8 cellular contexts compared by ENCODE assay signal in the genomic region with DNA sequence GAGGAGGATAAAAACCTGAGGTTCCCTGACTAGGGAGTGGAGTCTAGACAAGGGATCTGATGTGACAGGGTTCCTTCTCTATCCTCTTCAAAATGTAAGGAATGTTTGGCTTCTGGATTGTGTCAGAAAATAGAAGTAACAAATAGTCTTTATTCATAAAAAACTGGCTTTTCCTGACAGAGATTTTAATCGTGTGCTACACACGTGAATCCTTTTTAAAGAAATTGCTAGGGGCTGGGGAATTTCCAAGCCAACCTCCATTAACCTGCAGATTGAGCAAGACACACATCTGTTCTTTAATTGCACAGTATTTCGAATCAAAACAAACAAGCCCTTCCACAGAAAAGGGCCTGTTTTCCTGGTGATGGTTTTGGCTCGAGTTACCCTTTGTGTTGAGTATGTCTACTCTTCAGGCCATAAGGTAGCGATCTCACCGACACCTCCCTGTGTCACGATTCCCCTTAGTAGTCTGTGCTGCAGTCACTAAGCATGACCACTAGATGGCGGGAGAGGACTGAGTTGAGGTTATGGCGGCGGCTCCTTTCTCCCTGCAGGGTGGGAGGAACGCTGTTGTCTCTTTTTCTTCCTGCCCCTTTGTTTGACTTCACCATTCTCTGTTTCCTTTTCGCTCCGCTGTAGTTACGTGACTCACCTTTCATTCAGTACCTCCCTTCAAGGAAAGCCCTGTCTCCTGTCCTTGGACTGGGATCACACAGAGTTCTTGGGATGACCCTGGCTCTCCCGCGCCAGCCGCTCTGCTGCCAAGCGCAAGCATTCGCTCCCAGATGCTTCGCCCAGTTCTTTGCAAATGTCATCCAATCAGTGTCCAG.
A peak's percentile ranks its signal among the peaks of the same experiment; 100 is the strongest.
DNase-seq lines count a peak whose midpoint lies in the region; ATAC-seq lines count a peak whose summit lies in the region.

No MANE protein-coding gene starts in this region.

- H3K9me3 ChIP-seq in BLaER1 treated with 17β-estradiol and CSF1 and Interleukin-3, amounts not matched to agents 10 nM and 100 nM (replicated peaks in 1 of 11): no peaks in the 10 kb centered on the region
- H3K9me3 ChIP-seq in effector memory CD4-positive, alpha-beta T cell (ENCODE audit: control insufficient read depth, low read length): no peaks in the 10 kb centered on the region

- no peaks in the 10 kb centered on the region for H3K36me3 Mint-ChIP-seq in activated CD4-positive, alpha-beta memory T cell treated with anti-CD3 and anti-CD28 coated beads, Interleukin-2, amount 10 ng/mL, durations not matched to agents 7 days and 5 days (ENCODE audit: low read depth)

- 0 out of 22 replicates have a peak overlapping the region, but pooled peaks of 1 of the 11 experiments have one; percentile 16 for H3K9ac ChIP-seq in BLaER1 treated with 17β-estradiol and CSF1 and Interleukin-3, amounts not matched to agents 10 nM and 100 nM

- DNase-seq in GM19238 (ENCODE audit: insufficient read length, low spot score) (peak; percentile 63), NCI-H524 treated with DMSO at 0.1 percent for 48 hours (lab: John Stamatoyannopoulos, UW) (peak; percentile 28), medulla oblongata (ENCODE audit: extremely low spot score) (peak; percentile 90)
- peak; percentile 83 for DNase-seq in activated CD4-positive, alpha-beta memory T cell treated with anti-CD3 and anti-CD28 coated beads, Interleukin-2, amount 10 ng/mL, durations not matched to agents 7 days and 5 days
- DNase-seq in effector memory CD4-positive, alpha-beta T cell: peak; percentile 45 to 61 (median 51)
- peak; percentile 55 for DNase-seq in stimulated activated CD8-positive, alpha-beta memory T cell treated with anti-CD3 and anti-CD28 coated beads, Interleukin-12 subunit alpha, Interleukin-12 subunit beta, amount 100 ng/mL, for 4 hours (ENCODE audit: low read depth)

- H3K4me1 ChIP-seq in BLaER1 treated with 17β-estradiol and CSF1 and Interleukin-3, amounts not matched to agents 10 nM and 100 nM: peaks cover 0 to 16% (median 0%) of the 10 kb centered on the region in 10 experiments; a peak in 8 of 20 replicates
- peaks cover 6% of the 10 kb centered on the region for H3K4me1 ChIP-seq in effector memory CD4-positive, alpha-beta T cell (ENCODE audit: control insufficient read depth, insufficient read depth, low read length, poor library complexity, severe bottlenecking)

- H3K4me3 ChIP-seq in BLaER1 treated with 17β-estradiol and CSF1 and Interleukin-3, amounts not matched to agents 10 nM and 100 nM: no peak overlapping the region
- no peak overlapping the region for H3K4me3 ChIP-seq in effector memory CD4-positive, alpha-beta T cell (ENCODE audit: insufficient read depth, low read depth, low read length, poor library complexity, severe bottlenecking)

- H3K27ac ChIP-seq in BLaER1 treated with 17β-estradiol and CSF1 and Interleukin-3, amounts not matched to agents 10 nM and 100 nM: no peak overlapping the region
- H3K27ac ChIP-seq in effector memory CD4-positive, alpha-beta T cell (ENCODE audit: insufficient read depth, low read length, poor library complexity, severe bottlenecking): no peak overlapping the region

- H3K36me3 ChIP-seq in BLaER1 treated with 17β-estradiol and CSF1 and Interleukin-3, amounts not matched to agents 10 nM and 100 nM: no peaks in the 10 kb centered on the region
- no peaks in the 10 kb centered on the region for H3K36me3 ChIP-seq in effector memory CD4-positive, alpha-beta T cell (ENCODE audit: control insufficient read depth, insufficient read depth, low read length)

- H3K4me1 Mint-ChIP-seq in activated CD4-positive, alpha-beta memory T cell treated with anti-CD3 and anti-CD28 coated beads, Interleukin-2, amount 10 ng/mL, durations not matched to agents 7 days and 5 days: peaks cover 32% of the 10 kb centered on the region

- no peaks in the 10 kb centered on the region for H3K9me3 Mint-ChIP-seq in activated CD4-positive, alpha-beta memory T cell treated with anti-CD3 and anti-CD28 coated beads, Interleukin-2, amount 10 ng/mL, durations not matched to agents 7 days and 5 days

- H3K27me3 ChIP-seq in BLaER1 treated with 17β-estradiol and CSF1 and Interleukin-3, amounts not matched to agents 10 nM and 100 nM: no peaks in the 10 kb centered on the region
- peaks cover 3% of the 10 kb centered on the region for H3K27me3 ChIP-seq in effector memory CD4-positive, alpha-beta T cell (replicated peaks; ENCODE audit: control insufficient read depth, insufficient read depth, low read length, poor library complexity, severe bottlenecking)

- H3K27me3 Mint-ChIP-seq in activated CD4-positive, alpha-beta memory T cell treated with anti-CD3 and anti-CD28 coated beads, Interleukin-2, amount 10 ng/mL, durations not matched to agents 7 days and 5 days: peaks cover 1% of the 10 kb centered on the region

- H4K20me1 ChIP-seq in BLaER1 treated with 17β-estradiol and CSF1 and Interleukin-3, amounts not matched to agents 10 nM and 100 nM: no peaks in the 10 kb centered on the region

- POLR2A ChIA-PET in activated CD4-positive, alpha-beta memory T cell treated with anti-CD3 and anti-CD28 coated beads, Interleukin-2, amount 10 ng/mL, durations not matched to agents 7 days and 5 days (lab: Charles Lee): interaction anchor here (0.7 kb wide), 1 partner anchor 696 kb away, joined by 3 read pairs; a partner anchor contains a TSS

- ATAC-seq in HG03439 (IDR thresholded peaks at IDR 0.05; ENCODE audit: unreplicated experiment): peak; percentile 96

- peak overlapping the region; percentile 55 for H3K4me3 Mint-ChIP-seq in activated CD4-positive, alpha-beta memory T cell treated with anti-CD3 and anti-CD28 coated beads, Interleukin-2, amount 10 ng/mL, durations not matched to agents 7 days and 5 days

- no peak overlapping the region for H3K27ac Mint-ChIP-seq in activated CD4-positive, alpha-beta memory T cell treated with anti-CD3 and anti-CD28 coated beads, Interleukin-2, amount 10 ng/mL, durations not matched to agents 7 days and 5 days

- H3K4me2 ChIP-seq in BLaER1 treated with 17β-estradiol and CSF1 and Interleukin-3, amounts not matched to agents 10 nM and 100 nM: peak overlapping the region; percentile 10 to 66 (median 51); a peak in 17 of 22 replicates

- CTCF ChIA-PET in activated CD4-positive, alpha-beta memory T cell treated with anti-CD3 and anti-CD28 coated beads, Interleukin-2, amount 10 ng/mL, durations not matched to agents 7 days and 5 days (lab: Charles Lee): interaction anchor here (0.5 to 1.4 kb wide), 8 partner anchors 11 to 1020 kb away, joined by 3 to 6 read pairs (median 3); no protein-coding TSS in a partner anchor

Comparison
In these comparisons a context has a peak if more than half of its experiments do, and no peak if none do; other contexts are left out.
1. DNase-seq: peak in every context shown above with its lines; median percentile 90 in medulla oblongata; 83 in activated CD4-positive, alpha-beta memory T cell treated with anti-CD3 and anti-CD28 coated beads, Interleukin-2, amount 10 ng/mL, durations not matched to agents 7 days and 5 days; 63 in GM19238; 55 in stimulated activated CD8-positive, alpha-beta memory T cell treated with anti-CD3 and anti-CD28 coated beads, Interleukin-12 subunit alpha, Interleukin-12 subunit beta, amount 100 ng/mL, for 4 hours; 51 in effector memory CD4-positive, alpha-beta T cell; 28 in NCI-H524 treated with DMSO at 0.1 percent for 48 hours.